ENCODE assay signal across 8 cellular contexts in the genomic region with DNA sequence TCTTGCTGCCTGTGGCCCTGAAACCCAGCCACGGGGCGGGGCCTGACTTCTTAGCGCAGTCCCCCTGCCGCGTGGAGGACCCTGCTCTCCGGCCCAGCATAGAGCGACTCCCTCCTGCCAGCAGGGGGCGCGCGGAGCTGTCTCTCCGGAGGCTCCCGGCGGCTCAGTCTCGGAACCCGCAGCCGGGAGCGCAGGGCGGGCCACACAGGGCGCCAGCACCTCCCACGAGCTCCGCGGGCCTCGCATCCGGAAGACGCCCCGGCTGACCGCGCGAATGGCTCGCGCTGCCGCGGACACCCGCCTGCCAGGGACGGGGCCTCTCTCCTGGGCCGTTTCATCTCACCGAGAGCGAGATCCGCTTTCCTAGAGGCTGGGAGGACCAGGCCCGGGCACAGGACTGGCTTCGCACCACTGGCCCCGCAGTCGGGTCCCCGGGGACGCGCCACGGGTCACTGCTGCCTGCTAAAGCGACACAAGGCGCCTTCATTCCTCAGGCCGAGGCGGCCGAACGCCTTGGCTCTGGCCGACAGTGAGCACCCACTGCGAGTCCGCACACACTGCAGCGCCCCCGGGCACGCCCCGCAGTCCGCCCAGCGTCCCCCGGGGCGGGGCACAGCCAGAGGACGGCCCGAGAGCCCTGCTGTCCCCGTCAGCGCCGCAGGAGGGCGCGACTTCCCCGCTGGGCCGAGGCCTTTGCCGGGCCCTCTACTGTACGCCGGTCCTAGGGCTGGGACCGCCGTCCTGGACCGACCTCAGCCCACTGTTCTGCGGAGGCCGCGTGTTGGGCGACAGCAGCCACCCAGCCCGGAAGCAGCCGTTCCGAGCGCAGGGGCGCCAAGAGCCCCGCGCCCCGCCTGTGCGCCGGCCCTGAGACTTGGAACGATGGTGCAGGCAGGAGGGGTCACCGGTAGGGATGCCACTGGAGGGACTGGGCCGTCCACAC. TPM values are rescaled to one million over a fixed set of nuclear protein-coding genes. Genes with fewer than 3 reads are reported as not detected.
A peak's percentile ranks its signal among the peaks of the same experiment; 100 is the strongest.
DNase-seq lines count a peak whose midpoint lies in the region; ATAC-seq and TF ChIP-seq lines count a peak whose summit lies in the region.

No MANE protein-coding gene starts in this region.

- peak overlapping the region; percentile 81 for H3K4me2 ChIP-seq in neural progenitor cell

- H3K36me3 Mint-ChIP-seq in neural progenitor cell = no peaks in the 10 kb centered on the region

- in situ Hi-C loops in KBM-7 (cut with MboI; ENCODE audit: low pct_unique_long_range_greater_than_20kb, low sequenced_read_pairs) = no loop called here

- no peaks in the 10 kb centered on the region for H3K9me3 ChIP-seq in neural progenitor cell (ENCODE audit: low read depth)
- H3K9me3 ChIP-seq in stomach = no peaks in the 10 kb centered on the region

- no peaks in the 10 kb centered on the region for H3K9me3 Mint-ChIP-seq in neural progenitor cell

- peaks cover 30% of the 10 kb centered on the region for H3K4me1 ChIP-seq in neural progenitor cell
- H3K4me1 ChIP-seq in stomach = peaks cover 10 to 21% (median 17%) of the 10 kb centered on the region in 4 donors

- no peaks in the 10 kb centered on the region for H3K36me3 ChIP-seq in neural progenitor cell
- no peaks in the 10 kb centered on the region for H3K36me3 ChIP-seq in stomach

- peaks cover 13% of the 10 kb centered on the region for H3K4me1 Mint-ChIP-seq in neural progenitor cell

- H3K27ac Mint-ChIP-seq in neural progenitor cell = no peak overlapping the region

- peak; percentile 95 for ATAC-seq in GM21723 (IDR thresholded peaks at IDR 0.05; ENCODE audit: unreplicated experiment)

- H3F3A ChIP-seq in neural progenitor cell (ENCODE audit: low read depth) = peaks cover 8% of the 10 kb centered on the region

- no peak for TF ChIP-seq EP300 in stomach (IDR thresholded peaks at IDR 0.05)

- peak overlapping the region; percentile 81 for H2AFZ ChIP-seq in neural progenitor cell (replicated peaks)

- no peak for TF ChIP-seq POLR2A in stomach (IDR thresholded peaks at IDR 0.05)

- TF ChIP-seq CTCF in fibroblast of villous mesenchyme (IDR thresholded peaks at IDR 0.05; ENCODE audit: insufficient read depth, low read depth, low read length) (peak; percentile 88), neural progenitor cell (IDR thresholded peaks at IDR 0.05) (peak; percentile 81), stomach (IDR thresholded peaks at IDR 0.05) (peak in 5 of 7 experiments; percentile 73 to 92 (median 84))

- 0 to 1% (median 0%) methylated on average over 5 to 96 of the region's 96 CpGs for WGBS in stomach, 5 donors

- intact Hi-C loops in stomach (cut with DNase I; ENCODE audit: low total_unique reads) = loop anchor here (5.0 to 10.0 kb wide), 2 partner anchors 77 to 125 kb away; no protein-coding TSS in a partner anchor

- H3K27me3 ChIP-seq in neural progenitor cell = peaks cover 4% of the 10 kb centered on the region
- H3K27me3 ChIP-seq in stomach = peaks cover 0 to 18% (median 0%) of the 10 kb centered on the region in 3 donors

- H3K4me3 Mint-ChIP-seq in neural progenitor cell = peak overlapping the region; percentile 80

- no peaks in the 10 kb centered on the region for H4K20me1 ChIP-seq in neural progenitor cell (ENCODE audit: low read depth)

- peak overlapping the region; percentile 78 for H3K4me3 ChIP-seq in fibroblast of villous mesenchyme (ENCODE audit: low read depth, low read length)
- H3K4me3 ChIP-seq in neural progenitor cell = peak overlapping the region; percentile 66
- H3K4me3 ChIP-seq in stomach = peak overlapping the region; percentile 68 to 83 (median 71)

- no peak overlapping the region for H3K9ac ChIP-seq in neural progenitor cell

- no peak overlapping the region for H3K27ac ChIP-seq in neural progenitor cell
- peak overlapping the region; percentile 85 to 94 (median 90) for H3K27ac ChIP-seq in stomach

- no peaks in the 10 kb centered on the region for H3K79me2 ChIP-seq in neural progenitor cell (ENCODE audit: low read depth)

- H3K27me3 Mint-ChIP-seq in neural progenitor cell (ENCODE audit: insufficient read depth, low read depth) = peaks cover 10% of the 10 kb centered on the region

- peak; percentile 87 for DNase-seq in EL
- DNase-seq in KBM-7 = peak; percentile 86
- peak; percentile 85 for DNase-seq in RPMI7951 (ENCODE audit: low read depth)
- peak; percentile 91 for DNase-seq in activated T-helper 9 cell treated with anti-CD3 and anti-CD28 coated beads, Interleukin-2, amount 50 U/mL, for 16 hours (ENCODE audit: low read depth)
- peak; percentile 81 for DNase-seq in fibroblast of villous mesenchyme (ENCODE audit: low read depth)
- peak; percentile 96 for DNase-seq in neural progenitor cell (ENCODE audit: low spot score)
- DNase-seq in stomach = peak; percentile 91

RNA-seq across cellular contexts. Expression of a gene that starts 39.0 kb away (rescaled TPM):
- total RNA-seq in RPMI7951 (2014; rRNA removed; shearing (Covaris generic)) = 2.2 and 2.5 TPM in 2 replicates
- 0.32 and 0.86 TPM in 2 replicates for total RNA-seq in fibroblast of villous mesenchyme
- total RNA-seq in neural progenitor cell (ENCODE audit: low replicate concordance) = 22.8 and 44.8 TPM in 2 replicates
- total RNA-seq in stomach = 10 to 100 TPM in 3 of 5 donors, 1 to 10 TPM in 1, not detected in 1; 7.7 to 19.0 (median 12.6) TPM
- polyA plus RNA-seq in stomach = 10 to 100 TPM in 1 of 3 donors, 1 to 10 TPM in 2; 1.4 to 32.3 (median 1.8) TPM

RNA-seq across cellular contexts. Expression of a gene that starts 42.4 kb away (rescaled TPM):
- total RNA-seq in RPMI7951 (2014; rRNA removed; shearing (Covaris generic)) = not detected in 2 replicates
- total RNA-seq in fibroblast of villous mesenchyme = not detected in 2 replicates
- not detected in 2 replicates for total RNA-seq in neural progenitor cell (ENCODE audit: low replicate concordance)
- total RNA-seq in stomach = under 1 TPM in 3 of 5 donors, not detected in 2; 0.45 to 0.58 (median 0.55) TPM
- under 1 TPM; 0.08 to 0.61 (median 0.37) TPM for polyA plus RNA-seq in stomach
